Comparison of ENCODE assay signal across 17 cellular contexts in the genomic region with DNA sequence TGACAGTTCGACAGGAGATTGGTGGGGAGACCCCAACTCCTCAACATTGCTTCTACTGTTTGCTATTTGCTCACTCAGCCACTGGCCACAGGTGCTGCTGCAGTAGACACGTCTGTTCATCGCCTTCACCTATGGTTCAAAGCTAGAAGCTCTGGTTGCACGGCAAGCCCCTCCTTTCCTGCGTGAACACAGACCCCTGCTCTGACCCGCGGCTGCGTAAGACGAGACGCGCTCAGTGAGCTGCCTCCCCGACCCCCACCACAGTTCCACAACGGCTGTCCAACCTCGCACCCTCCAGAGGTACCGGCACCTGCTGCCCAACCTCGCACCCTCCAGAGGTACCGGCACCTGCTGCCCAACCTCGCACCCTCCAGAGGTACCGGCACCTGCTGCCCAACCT. TPM values are rescaled to one million over a fixed set of nuclear protein-coding genes. Genes with fewer than 3 reads are reported as not detected.
DNase-seq lines count a peak whose midpoint lies in the region; ATAC-seq and TF ChIP-seq lines count a peak whose summit lies in the region.
"Had no signal": no experiment of that assay in that cellular context is flagged by ENCODE, and none has a peak within 500 bp of the region (broad histone marks: within the 10 kb centered on the region; RNA-seq: fewer than 3 reads in every experiment).

No MANE protein-coding gene starts in this region.

- TF ChIP-seq CTCF in esophagus squamous epithelium (IDR thresholded peaks at IDR 0.05): no peak

- H3K4me1 ChIP-seq in SJSA1 (replicated peaks): peaks cover 43% of the 10 kb centered on the region
- H3K4me1 ChIP-seq in esophagus squamous epithelium: peaks cover 26 to 80% (median 33%) of the 10 kb centered on the region in 3 donors

- H3K36me3 Mint-ChIP-seq in stimulated activated naive CD8-positive, alpha-beta T cell treated with anti-CD3 and anti-CD28 coated beads, Interleukin-15, Interleukin-2, amounts not matched to agents 100 ng/mL and 50 ng/mL, for 24 hours (ENCODE audit: low read depth): peaks cover 18% of the 10 kb centered on the region
- H3K36me3 Mint-ChIP-seq in effector memory CD8-positive, alpha-beta T cell (ENCODE audit: insufficient read depth): peaks cover 49% of the 10 kb centered on the region

- H3K27ac ChIP-seq in SJSA1: peak overlapping the region; percentile 40
- H3K27ac ChIP-seq in esophagus squamous epithelium: no peak overlapping the region
- H3K27ac ChIP-seq: right lobe of liver had no signal

- peaks cover 13% of the 10 kb centered on the region; the same call in 1 of the 2 replicates for H3K36me3 ChIP-seq in SJSA1
- H3K36me3 ChIP-seq in esophagus squamous epithelium: no peaks in the 10 kb centered on the region
- H3K36me3 ChIP-seq: right lobe of liver had no signal

- peak overlapping the region; percentile 89 for H3K27ac Mint-ChIP-seq in stimulated activated naive CD8-positive, alpha-beta T cell treated with anti-CD3 and anti-CD28 coated beads, Interleukin-15, Interleukin-2, amounts not matched to agents 100 ng/mL and 50 ng/mL, for 24 hours
- H3K27ac Mint-ChIP-seq in effector memory CD8-positive, alpha-beta T cell: peak overlapping the region; percentile 88 to 89

- 93 to 98% methylated on average over 14 to 18 of the region's 19 CpGs for WGBS in esophagus squamous epithelium, 2 donors

- H3K9me3 ChIP-seq in SJSA1 (replicated peaks): no peaks in the 10 kb centered on the region
- H3K9me3 ChIP-seq in esophagus squamous epithelium: no peaks in the 10 kb centered on the region
- H3K9me3 ChIP-seq: right lobe of liver had no signal

- no peaks in the 10 kb centered on the region for H3K27me3 Mint-ChIP-seq in stimulated activated naive CD8-positive, alpha-beta T cell treated with anti-CD3 and anti-CD28 coated beads, Interleukin-15, Interleukin-2, amounts not matched to agents 100 ng/mL and 50 ng/mL, for 24 hours
- no peaks in the 10 kb centered on the region for H3K27me3 Mint-ChIP-seq in effector memory CD8-positive, alpha-beta T cell

- H3K9me3 Mint-ChIP-seq in stimulated activated naive CD8-positive, alpha-beta T cell treated with anti-CD3 and anti-CD28 coated beads, Interleukin-15, Interleukin-2, amounts not matched to agents 100 ng/mL and 50 ng/mL, for 24 hours: no peaks in the 10 kb centered on the region
- H3K9me3 Mint-ChIP-seq in effector memory CD8-positive, alpha-beta T cell: no peaks in the 10 kb centered on the region

- no peak for ATAC-seq in stimulated activated naive CD8-positive, alpha-beta T cell treated with anti-CD3 and anti-CD28 coated beads, Interleukin-15, Interleukin-2, amounts not matched to agents 100 U/mL and 50 U/mL, for 24 hours
- ATAC-seq in effector memory CD8-positive, alpha-beta T cell (replicated peaks): no peak
- ATAC-seq in GM21576 (IDR thresholded peaks at IDR 0.05; ENCODE audit: unreplicated experiment): no peak
- ATAC-seq: right lobe of liver had no signal

- H3K4me1 Mint-ChIP-seq in stimulated activated naive CD8-positive, alpha-beta T cell treated with anti-CD3 and anti-CD28 coated beads, Interleukin-15, Interleukin-2, amounts not matched to agents 100 ng/mL and 50 ng/mL, for 24 hours (ENCODE audit: low read depth): peaks cover 97% of the 10 kb centered on the region
- peaks cover 69 to 82% of the 10 kb centered on the region in 2 donors for H3K4me1 Mint-ChIP-seq in effector memory CD8-positive, alpha-beta T cell (ENCODE audit: low read depth in 2 of 2)

- no peaks in the 10 kb centered on the region for H3K27me3 ChIP-seq in SJSA1 (replicated peaks)
- peaks cover 0 to 9% (median 0%) of the 10 kb centered on the region in 4 donors for H3K27me3 ChIP-seq in esophagus squamous epithelium
- H3K27me3 ChIP-seq: right lobe of liver had no signal

- H3K4me3 ChIP-seq in SJSA1 (no peak overlapping the region), esophagus squamous epithelium (no peak overlapping the region)
- H3K4me3 ChIP-seq: right lobe of liver had no signal

- no peak for DNase-seq in stimulated activated naive CD8-positive, alpha-beta T cell treated with anti-CD3 and anti-CD28 coated beads, Interleukin-15, Interleukin-2, amounts not matched to agents 100 U/mL and 50 U/mL, for 24 hours
- DNase-seq in SJSA1 (ENCODE audit: low read depth in 1 of 2, low spot score in 2 of 2) (no peak), esophagus squamous epithelium (lab: John Stamatoyannopoulos, UW) (no peak), DMS 273 (lab: John Stamatoyannopoulos, UW; ENCODE audit: unreplicated experiment) (no peak), cerebellum (ENCODE audit: low spot score) (no peak)
- no peak for DNase-seq in effector memory CD8-positive, alpha-beta T cell
- DNase-seq: DMS153, NCI-H1105 treated with DMSO at 0.1 percent for 48 hours, NCI-H2107, NCI-H510A treated with DMSO at 0.1 percent for 48 hours had no signal

- no peak for TF ChIP-seq POLR2A in esophagus squamous epithelium (IDR thresholded peaks at IDR 0.05)

- intact Hi-C loops in esophagus squamous epithelium (cut with DNase I): no loop called here

- H3K4me3 Mint-ChIP-seq in stimulated activated naive CD8-positive, alpha-beta T cell treated with anti-CD3 and anti-CD28 coated beads, Interleukin-15, Interleukin-2, amounts not matched to agents 100 ng/mL and 50 ng/mL, for 24 hours: no peak overlapping the region
- H3K4me3 Mint-ChIP-seq in effector memory CD8-positive, alpha-beta T cell: peak overlapping the region; percentile 77 to 79

RNA-seq across cellular contexts. Expression of a gene that starts 6.8 kb away (rescaled TPM):
- 17.2 and 19.8 TPM in 2 replicates for total RNA-seq in SJSA1 (2014; rRNA removed; shearing (Covaris generic))
- total RNA-seq in esophagus squamous epithelium: 1 to 10 TPM; 1.4 to 8.8 (median 3.1) TPM
- 19.1 TPM for total RNA-seq in cerebellum

RNA-seq across cellular contexts. Expression of a gene that starts 53.5 kb away (rescaled TPM):
- total RNA-seq in SJSA1 (2014; rRNA removed; shearing (Covaris generic)): 0.08 TPM in 1 of 2 replicates, not detected in the other
- total RNA-seq in esophagus squamous epithelium (not detected), cerebellum (not detected)
- total RNA-seq: cardiac septum, LHCN-M2, liver, osteocyte, right lobe of liver had no signal
